13 cellular contexts compared by ENCODE assay signal in the genomic region with DNA sequence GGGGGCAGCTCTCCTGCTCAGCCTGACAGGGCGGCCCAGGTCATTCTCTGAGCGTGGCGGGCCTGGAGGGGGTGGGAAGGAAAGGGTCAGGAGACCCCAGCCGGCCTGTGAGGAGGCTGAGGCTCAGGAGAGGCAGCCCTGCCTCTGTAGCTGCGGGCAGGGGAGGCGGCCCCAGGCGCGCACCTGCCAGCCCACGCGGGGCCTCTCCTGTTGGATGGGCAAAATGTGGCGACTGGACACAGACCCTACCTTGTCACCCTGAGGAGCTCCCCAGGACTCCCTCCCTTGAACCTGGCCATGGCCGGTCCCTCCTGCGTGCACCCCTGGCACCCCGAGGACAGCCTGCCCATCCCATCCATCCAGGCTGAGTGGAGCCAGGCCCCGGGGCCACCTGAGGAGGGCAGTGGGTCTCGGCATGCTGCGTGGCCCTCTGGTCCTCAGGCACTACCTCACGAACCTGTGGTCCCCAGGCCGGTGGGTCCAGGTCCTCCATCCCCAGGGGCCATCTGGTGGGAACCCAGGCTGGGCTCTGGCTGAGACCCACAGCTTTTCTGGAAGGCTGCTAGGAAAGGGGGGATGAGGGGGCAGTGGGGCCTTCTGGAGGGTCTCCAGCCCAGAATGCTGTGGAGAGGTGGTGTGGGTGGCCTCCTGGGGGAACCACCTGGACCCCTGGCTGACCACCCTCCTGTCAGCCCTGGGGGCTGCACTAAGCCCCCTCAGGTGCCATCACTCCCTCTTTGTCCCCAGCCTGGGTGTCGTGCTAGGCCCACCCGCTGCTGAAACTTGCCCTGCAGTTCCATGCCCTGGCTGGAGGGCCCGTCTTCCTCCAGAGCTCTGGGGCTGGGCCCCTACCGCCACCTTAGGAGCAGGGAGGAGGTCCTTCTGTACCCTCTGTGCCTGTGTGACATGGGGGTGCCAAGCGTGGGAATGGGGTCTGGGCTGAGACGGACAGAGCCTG. TPM values are rescaled to one million over a fixed set of nuclear protein-coding genes. Genes with fewer than 3 reads are reported as not detected.
DNase-seq lines count a peak whose midpoint lies in the region; ATAC-seq, FAIRE-seq and TF ChIP-seq lines count a peak whose summit lies in the region.
"Had no signal": no experiment of that assay in that cellular context is flagged by ENCODE, and none has a peak within 500 bp of the region (broad histone marks: within the 10 kb centered on the region; RNA-seq: fewer than 3 reads in every experiment).

No MANE protein-coding gene starts in this region.

- H3K4me3 Mint-ChIP-seq in GM23338 = no peak overlapping the region; the same call in 2 of the 3 replicates
- H3K4me3 Mint-ChIP-seq: activated naive CD4-positive, alpha-beta T cell treated with anti-CD3 and anti-CD28 coated beads, Interleukin-2, amount 50 U/mL, for 24 hours had no signal

- no peaks in the 10 kb centered on the region for H3K36me3 Mint-ChIP-seq in GM23338 (ENCODE audit: low read depth)
- H3K36me3 Mint-ChIP-seq: activated naive CD4-positive, alpha-beta T cell treated with anti-CD3 and anti-CD28 coated beads, Interleukin-2, amount 50 U/mL, for 24 hours had no signal

- TF ChIP-seq RAD21 in SK-N-SH (IDR thresholded peaks at IDR 0.05; ENCODE audit: low read length) = no peak
- no peak for TF ChIP-seq RAD21 in HepG2 (CRISPR knock-in tag; IDR thresholded peaks at IDR 0.05)

- FAIRE-seq in pancreas (lab: Jason Lieb, UNC) = no peak
- no peak for FAIRE-seq in HepG2 (lab: Jason Lieb, UNC)
- FAIRE-seq: HTR-8/SVneo had no signal

- no peaks in the 10 kb centered on the region for H3K27me3 ChIP-seq in SK-N-SH (ENCODE audit: insufficient read depth)
- H3K27me3 ChIP-seq in GM23338 (ENCODE audit: insufficient read depth) = no peaks in the 10 kb centered on the region
- peaks cover 5% of the 10 kb centered on the region for H3K27me3 ChIP-seq in ectodermal cell (ENCODE audit: control insufficient read depth, insufficient read depth, low read length, poor library complexity, severe bottlenecking)
- no peaks in the 10 kb centered on the region for H3K27me3 ChIP-seq in pancreas
- H3K27me3 ChIP-seq in HepG2 (ENCODE audit: control insufficient read depth in 1 of 2, insufficient read depth in 2 of 2, low read length in 2 of 2) = peaks cover 18 to 74% of the 10 kb centered on the region in 2 experiments

- H3K27ac ChIP-seq in SK-N-SH (ENCODE audit: low read depth in 2 of 2, low read length in 1 of 2) (no peak overlapping the region), GM23338 (ENCODE audit: low read depth) (no peak overlapping the region), ectodermal cell (ENCODE audit: insufficient read depth, low read depth, low read length, poor library complexity, severe bottlenecking) (no peak overlapping the region), pancreas (no peak overlapping the region), HepG2 (ENCODE audit: extremely low read length, insufficient read depth, low read length) (no peak overlapping the region)

- no peak overlapping the region for H3K4me2 ChIP-seq in SK-N-SH
- peak overlapping the region; percentile 81; the same call in 1 of the 2 replicates for H3K4me2 ChIP-seq in GM23338
- H3K4me2 ChIP-seq in HepG2 (ENCODE audit: low read depth, low read length) = no peak overlapping the region

- H3K9me2 ChIP-seq in SK-N-SH (no peaks in the 10 kb centered on the region), GM23338 (ENCODE audit: insufficient read depth) (no peaks in the 10 kb centered on the region)

- H3K9ac ChIP-seq in SK-N-SH (no peak overlapping the region), HepG2 (ENCODE audit: insufficient read depth, low read depth, low read length) (no peak overlapping the region)

- H3K9me3 ChIP-seq in SK-N-SH (no peaks in the 10 kb centered on the region), ectodermal cell (ENCODE audit: control insufficient read depth, low read length) (no peaks in the 10 kb centered on the region), pancreas (no peaks in the 10 kb centered on the region), HepG2 (ENCODE audit: low read length) (no peaks in the 10 kb centered on the region)

- intact Hi-C loops in pancreas (cut with DNase I) = no loop called here
- intact Hi-C loops in HepG2 (cut with micrococcal nuclease; ENCODE audit: unreplicated experiment) = no loop called here

- no TSS peak for BruUV-seq in HepG2 (replicated peaks; lab: Mats Ljungman, UMichigan)

- H3K9me3 Mint-ChIP-seq in GM23338 = 0 out of 3 replicates have a peak, but pooled peaks cover 3% of the 10 kb centered on the region
- H3K9me3 Mint-ChIP-seq: activated naive CD4-positive, alpha-beta T cell treated with anti-CD3 and anti-CD28 coated beads, Interleukin-2, amount 50 U/mL, for 24 hours had no signal

- no peak overlapping the region for H3K27ac Mint-ChIP-seq in GM23338
- H3K27ac Mint-ChIP-seq: activated naive CD4-positive, alpha-beta T cell treated with anti-CD3 and anti-CD28 coated beads, Interleukin-2, amount 50 U/mL, for 24 hours had no signal

- TF ChIP-seq POLR2A in HepG2 (IDR thresholded peaks at IDR 0.05; ENCODE audit: insufficient read depth in 1 of 2, low read depth in 2 of 2, low read length in 2 of 2) = no peak

- peaks cover 2% of the 10 kb centered on the region; the same call in 2 of the 3 replicates for H3K4me1 Mint-ChIP-seq in GM23338

- WGBS in SK-N-SH (ENCODE audit: low lambda C conversion rate) = 96% methylated on average over 4 of the region's 25 CpGs
- 92 to 94% methylated on average over 25 of the region's 25 CpGs for WGBS in ectodermal cell, 2 experiments
- WGBS in pancreas, 2 donors = 90 to 93% methylated on average over 20 to 25 of the region's 25 CpGs
- 58% methylated on average over 7 of the region's 25 CpGs for WGBS in HepG2 (ENCODE audit: low lambda C conversion rate)

- no peak for ATAC-seq in SK-N-SH treated with all-trans-retinoic acid at 6 μM for 48 hours
- no peak for ATAC-seq in GM23338
- ATAC-seq in pancreas = no peak
- no peak for ATAC-seq in HG03045 (IDR thresholded peaks at IDR 0.05; ENCODE audit: unreplicated experiment)
- ATAC-seq in HepG2 = no peak

- H3K4me1 ChIP-seq in SK-N-SH (ENCODE audit: control insufficient read depth in 1 of 2, insufficient read depth in 2 of 2, low read depth in 1 of 2, low read length in 1 of 2) (peaks cover 0 to 4% of the 10 kb centered on the region in 2 experiments; a peak in 1 of 4 replicates), GM23338 (ENCODE audit: insufficient read depth) (peaks cover 21% of the 10 kb centered on the region; the same call in 1 of the 2 replicates), ectodermal cell (ENCODE audit: control insufficient read depth, insufficient read depth, low read length) (peaks cover 36% of the 10 kb centered on the region), pancreas (peaks cover 20 to 22% (median 20%) of the 10 kb centered on the region in 3 donors), HepG2 (ENCODE audit: insufficient read depth, low read length) (peaks cover 38% of the 10 kb centered on the region)

- H3K79me2 ChIP-seq in SK-N-SH (ENCODE audit: insufficient read depth) (no peaks in the 10 kb centered on the region), GM23338 (replicated peaks; ENCODE audit: insufficient read depth) (no peaks in the 10 kb centered on the region), HepG2 (ENCODE audit: insufficient read depth, low read length) (no peaks in the 10 kb centered on the region)

- H3F3A ChIP-seq in SK-N-SH (replicated peaks; ENCODE audit: insufficient read depth) = no peaks in the 10 kb centered on the region
- no peaks in the 10 kb centered on the region for H3F3A ChIP-seq in GM23338 (replicated peaks; ENCODE audit: low read depth)

- DNase-seq in SK-N-SH = peak; percentile 39
- DNase-seq in GM23338 (ENCODE audit: low spot score) = no peak
- DNase-seq in pancreas = peak; percentile 17 to 83 (median 36)
- no peak for DNase-seq in SW480 (ENCODE audit: low spot score)
- DNase-seq in HepG2 (ENCODE audit: low spot score) = no peak
- DNase-seq: DMS79 treated with DMSO at 0.1 percent for 48 hours, NCI-H1105 treated with DMSO at 0.1 percent for 48 hours, substantia nigra had no signal

- H4K20me1 ChIP-seq in SK-N-SH (ENCODE audit: insufficient read depth) (no peaks in the 10 kb centered on the region), GM23338 (replicated peaks; ENCODE audit: insufficient read depth) (no peaks in the 10 kb centered on the region), HepG2 (ENCODE audit: insufficient read depth, low read length) (peaks cover 4% of the 10 kb centered on the region; the same call in 1 of the 2 replicates)

- CTCF ChIA-PET in SK-N-SH (lab: Yijun Ruan, JAX) = interaction anchor here (1.3 to 7.5 kb wide), 2 partner anchors 15 to 106 kb away, joined by 4 to 74 read pairs; partner anchors contain the start of genes EXD3, NOXA1 and NRARP
- CTCF ChIA-PET in HepG2 (lab: Yijun Ruan, JAX; ENCODE audit: low intra/inter-chr PET ratio, low total read pairs) = no interaction called here

- POLR2A ChIA-PET in SK-N-SH (lab: Yijun Ruan, JAX) (no interaction called here), HepG2 (lab: Yijun Ruan, JAX) (no interaction called here)

- in situ Hi-C loops in HepG2 (cut with HindIII; ENCODE audit: extremely low pct_ligation_motif_present, low pct_unique_long_range_greater_than_20kb) = no loop called here

- H3K27me3 Mint-ChIP-seq in GM23338 (ENCODE audit: insufficient read depth, low read depth, poor library complexity) = peaks cover 5% of the 10 kb centered on the region
- H3K27me3 Mint-ChIP-seq: activated naive CD4-positive, alpha-beta T cell treated with anti-CD3 and anti-CD28 coated beads, Interleukin-2, amount 50 U/mL, for 24 hours had no signal

- H3K36me3 ChIP-seq in SK-N-SH (replicated peaks in 1 of 2; ENCODE audit: control insufficient read depth in 1 of 2, insufficient read depth in 2 of 2, low read length in 1 of 2) (no peaks in the 10 kb centered on the region), GM23338 (ENCODE audit: insufficient read depth) (no peaks in the 10 kb centered on the region), ectodermal cell (ENCODE audit: control insufficient read depth, insufficient read depth, low read length) (no peaks in the 10 kb centered on the region), pancreas (no peaks in the 10 kb centered on the region), HepG2 (replicated peaks in 1 of 2; ENCODE audit: control insufficient read depth in 1 of 2, insufficient read depth in 2 of 2, low read length in 2 of 2) (no peaks in the 10 kb centered on the region)

- H2AFZ ChIP-seq in SK-N-SH (ENCODE audit: low read depth) (no peak overlapping the region), GM23338 (no peak overlapping the region), HepG2 (ENCODE audit: low read length) (no peak overlapping the region)

- TF ChIP-seq CTCF in SK-N-SH (IDR thresholded peaks at IDR 0.05) (no peak), GM23338 (conservative IDR thresholded peaks at IDR 0.05; ENCODE audit: low read depth in 2 of 2) (no peak), pancreas (IDR thresholded peaks at IDR 0.05) (no peak), HepG2 (CRISPR knock-in tag; IDR thresholded peaks at IDR 0.05) (no peak)

- H3K4me3 ChIP-seq in SK-N-SH (ENCODE audit: low read depth in 2 of 2, low read length in 1 of 2) = no peak overlapping the region
- peak overlapping the region; percentile 52; the same call in 1 of the 2 replicates for H3K4me3 ChIP-seq in GM23338
- peak overlapping the region; percentile 6 for H3K4me3 ChIP-seq in ectodermal cell (ENCODE audit: insufficient read depth, low read depth, low read length)
- no peak overlapping the region for H3K4me3 ChIP-seq in pancreas
- no peak overlapping the region for H3K4me3 ChIP-seq in HepG2 (replicated peaks in 1 of 3; ENCODE audit: insufficient read depth in 1 of 3, low read depth in 2 of 3, low read length in 3 of 3)

- TF ChIP-seq EP300 in SK-N-SH (IDR thresholded peaks at IDR 0.05; ENCODE audit: borderline replicate concordance in 1 of 2, low read depth in 1 of 2, low read length in 1 of 2) (no peak), HepG2 (IDR thresholded peaks at IDR 0.05; ENCODE audit: low read depth in 2 of 2, low read length in 2 of 2) (no peak), HepG2 (CRISPR knock-in tag; IDR thresholded peaks at IDR 0.05; ENCODE audit: borderline replicate concordance) (no peak)

RNA-seq across cellular contexts. Expression of gene NRARP, which starts 15.2 kb away (rescaled TPM):
- polyA plus RNA-seq in SK-N-SH (2012; rRNA removed) = 3.9 and 4.2 TPM in 2 replicates
- polyA plus RNA-seq in SK-N-SH (2012; cell fraction: cytosol; rRNA removed) = 2.9 and 3.4 TPM in 2 replicates
- polyA plus RNA-seq in SK-N-SH (2012; cell fraction: nucleus; rRNA removed) = 5.1 and 6.5 TPM in 2 replicates
- total RNA-seq in GM23338 (2014; rRNA removed; shearing (Covaris generic)) = 39.0 and 55.1 TPM in 2 replicates
- 4.0 and 4.8 TPM in 2 replicates for polyA plus RNA-seq in GM23338 (2016; fragmentation: Nextera tagmentation; extraction: Ambion mirVana)
- 20.0 TPM for polyA plus RNA-seq in ectodermal cell (2013, experiment 1 of 4)
- 17.8 TPM for polyA plus RNA-seq in ectodermal cell (2013, experiment 2 of 4)
- polyA plus RNA-seq in ectodermal cell (2013, experiment 3 of 4) = 30.0 TPM
- polyA plus RNA-seq in ectodermal cell (2013, experiment 4 of 4) = 33.2 TPM
- 10 to 100 TPM in 4 of 6 donors, 1 to 10 TPM in 2; 7.5 to 23.4 (median 13.6) TPM for total RNA-seq in pancreas
- polyA plus RNA-seq in pancreas = 1 to 10 TPM; 1.3 to 2.7 TPM
- total RNA-seq in HepG2 (2016; rRNA removed; fragmentation: Illumina TruSeq; extraction: Trizol) = 0.14 and 0.22 TPM in 2 replicates
- total RNA-seq in HepG2 (2016; cell fraction: cytosol; rRNA removed; fragmentation: Illumina TruSeq; extraction: Trizol; ENCODE audit: low read depth) = 0.26 and 0.30 TPM in 2 replicates
- 0.19 and 0.35 TPM in 2 replicates for total RNA-seq in HepG2 (2016; cell fraction: insoluble cytoplasmic fraction; rRNA removed; fragmentation: Illumina TruSeq; extraction: Trizol)
- 0.21 and 0.25 TPM in 2 replicates for total RNA-seq in HepG2 (2016; cell fraction: membrane; rRNA removed; fragmentation: Illumina TruSeq; extraction: Trizol)
- total RNA-seq in HepG2 (2016; cell fraction: nucleus; rRNA removed; fragmentation: Illumina TruSeq; extraction: Trizol) = 0.19 and 0.22 TPM in 2 replicates
- polyA plus RNA-seq in HepG2 (2011; rRNA removed) = 0.46 and 0.73 TPM in 2 replicates
- 0.74 and 1.0 TPM in 2 replicates for polyA plus RNA-seq in HepG2 (2011; cell fraction: cytosol; rRNA removed)
- polyA plus RNA-seq in HepG2 (2011; cell fraction: nucleus; rRNA removed) = 0.69 and 0.79 TPM in 2 replicates
- 0.51 and 0.78 TPM in 2 replicates for polyA plus RNA-seq in HepG2 (2012)
- polyA plus RNA-seq in HepG2 (2016; cell fraction: cytosol; fragmentation: Illumina TruSeq; extraction: Trizol; ENCODE audit: low read depth) = 0.21 and 0.42 TPM in 2 replicates
- polyA plus RNA-seq in HepG2 (2016; cell fraction: insoluble cytoplasmic fraction; fragmentation: Illumina TruSeq; extraction: Trizol; ENCODE audit: low read depth) = 0.17 and 0.46 TPM in 2 replicates
- polyA plus RNA-seq in HepG2 (2016; cell fraction: membrane; fragmentation: Illumina TruSeq; extraction: Trizol; ENCODE audit: low read depth) = 0.40 and 0.56 TPM in 2 replicates
- polyA plus RNA-seq in HepG2 (2016; cell fraction: nucleus; fragmentation: Illumina TruSeq; extraction: Trizol; ENCODE audit: insufficient read depth, low read depth) = 0.36 and 0.52 TPM in 2 replicates
- polyA minus RNA-seq in HepG2 (2011; rRNA and poly(A)+ RNA removed; ENCODE audit: low replicate concordance) = 1.0 and 2.0 TPM in 2 replicates
- polyA minus RNA-seq in HepG2 (2011; cell fraction: cytosol; rRNA and poly(A)+ RNA removed) = 0.59 and 0.88 TPM in 2 replicates
- polyA minus RNA-seq in HepG2 (2011; cell fraction: nucleus; rRNA and poly(A)+ RNA removed) = 0.25 TPM in 1 of 2 replicates, not detected in the other

RNA-seq across cellular contexts. Expression of gene TOR4A, which starts 39.8 kb away (rescaled TPM):
- polyA plus RNA-seq in SK-N-SH (2012; rRNA removed) (0.81 and 0.99 TPM in 2 replicates), GM23338 (2016; fragmentation: Nextera tagmentation; extraction: Ambion mirVana) (2.0 and 2.1 TPM in 2 replicates), pancreas (1 to 10 TPM; 1.4 to 3.0 TPM), HepG2 (2011; rRNA removed) (11.1 and 16.4 TPM in 2 replicates)
- 0.36 and 0.62 TPM in 2 replicates for polyA plus RNA-seq in SK-N-SH (2012; cell fraction: cytosol; rRNA removed)
- 2.2 and 3.4 TPM in 2 replicates for polyA plus RNA-seq in SK-N-SH (2012; cell fraction: nucleus; rRNA removed)
- 14.4 and 19.0 TPM in 2 replicates for total RNA-seq in GM23338 (2014; rRNA removed; shearing (Covaris generic))
- 2.9 TPM for polyA plus RNA-seq in ectodermal cell (2013, experiment 1 of 4)
- polyA plus RNA-seq in ectodermal cell (2013, experiment 2 of 4) = 4.0 TPM
- polyA plus RNA-seq in ectodermal cell (2013, experiment 3 of 4) = 3.2 TPM
- 3.6 TPM for polyA plus RNA-seq in ectodermal cell (2013, experiment 4 of 4)
- total RNA-seq in pancreas (1 to 10 TPM; 2.5 to 6.8 (median 4.3) TPM), HepG2 (2016; rRNA removed; fragmentation: Illumina TruSeq; extraction: Trizol) (7.0 and 14.2 TPM in 2 replicates)
- 1.3 and 1.5 TPM in 2 replicates for total RNA-seq in HepG2 (2016; cell fraction: cytosol; rRNA removed; fragmentation: Illumina TruSeq; extraction: Trizol; ENCODE audit: low read depth)
- 6.7 and 14.2 TPM in 2 replicates for total RNA-seq in HepG2 (2016; cell fraction: insoluble cytoplasmic fraction; rRNA removed; fragmentation: Illumina TruSeq; extraction: Trizol)
- total RNA-seq in HepG2 (2016; cell fraction: membrane; rRNA removed; fragmentation: Illumina TruSeq; extraction: Trizol) = 5.1 and 6.1 TPM in 2 replicates
- 10.4 and 11.5 TPM in 2 replicates for total RNA-seq in HepG2 (2016; cell fraction: nucleus; rRNA removed; fragmentation: Illumina TruSeq; extraction: Trizol)
- polyA plus RNA-seq in HepG2 (2011; cell fraction: cytosol; rRNA removed) = 14.3 and 20.7 TPM in 2 replicates
- polyA plus RNA-seq in HepG2 (2011; cell fraction: nucleus; rRNA removed) = 17.2 and 18.2 TPM in 2 replicates
- 6.6 and 10.2 TPM in 2 replicates for polyA plus RNA-seq in HepG2 (2012)
- 1.1 and 1.2 TPM in 2 replicates for polyA plus RNA-seq in HepG2 (2016; cell fraction: cytosol; fragmentation: Illumina TruSeq; extraction: Trizol; ENCODE audit: low read depth)
- 7.9 and 8.2 TPM in 2 replicates for polyA plus RNA-seq in HepG2 (2016; cell fraction: insoluble cytoplasmic fraction; fragmentation: Illumina TruSeq; extraction: Trizol; ENCODE audit: low read depth)
- 3.0 and 3.1 TPM in 2 replicates for polyA plus RNA-seq in HepG2 (2016; cell fraction: membrane; fragmentation: Illumina TruSeq; extraction: Trizol; ENCODE audit: low read depth)
- 20.6 and 20.8 TPM in 2 replicates for polyA plus RNA-seq in HepG2 (2016; cell fraction: nucleus; fragmentation: Illumina TruSeq; extraction: Trizol; ENCODE audit: insufficient read depth, low read depth)
- polyA minus RNA-seq in HepG2 (2011; rRNA and poly(A)+ RNA removed; ENCODE audit: low replicate concordance) = 13.4 and 50.2 TPM in 2 replicates
- polyA minus RNA-seq in HepG2 (2011; cell fraction: cytosol; rRNA and poly(A)+ RNA removed) = 29.6 and 30.9 TPM in 2 replicates
- 6.3 and 7.8 TPM in 2 replicates for polyA minus RNA-seq in HepG2 (2011; cell fraction: nucleus; rRNA and poly(A)+ RNA removed)

Comparison
In these comparisons a context has a peak if more than half of its experiments do, and no peak if none do; other contexts are left out.
1. DNase-seq: peak in SK-N-SH (single experiment) and pancreas (6 of 6); none in GM23338 (single experiment), SW480 (single experiment) and HepG2 (single experiment).
2. H3K4me3 ChIP-seq: peak in GM23338 (single experiment) and ectodermal cell (single experiment); none in SK-N-SH (0 of 2), pancreas (0 of 4) and HepG2 (0 of 3).